In genomic region chr16:2022723-2023097, GRCh38 we compare ENCODE assay signal across 8 cellular contexts. TPM values are rescaled to one million over a fixed set of nuclear protein-coding genes. Genes with fewer than 3 reads are reported as not detected.
DNase-seq lines count a peak whose midpoint lies in the region; ATAC-seq, FAIRE-seq and TF ChIP-seq lines count a peak whose summit lies in the region.

No MANE protein-coding gene starts in this region.

- peak; percentile 68 for DNase-seq in EL
- DNase-seq in activated naive CD4-positive, alpha-beta T cell treated with anti-CD3 and anti-CD28 coated beads, Interleukin-2, amount 50 U/mL, for 72 hours (ENCODE audit: low spot score in 2 of 2), result no peak
- DNase-seq in stimulated activated naive CD8-positive, alpha-beta T cell treated with anti-CD3 and anti-CD28 coated beads, Interleukin-15, amount 100 ng/mL, for 72 hours, result no peak
- no peak for DNase-seq in LoVo (ENCODE audit: low spot score)
- DNase-seq in H54 (ENCODE audit: insufficient read length, low spot score), result no peak
- no peak for DNase-seq in foreskin melanocyte

- H3K27ac ChIP-seq in iPS-18a (ENCODE audit: low read length), result no peak overlapping the region

- TF ChIP-seq POLR2A in H54 (IDR thresholded peaks at IDR 0.05; ENCODE audit: low read depth, low read length), result no peak

- H3K9ac ChIP-seq in iPS-18a (ENCODE audit: low read length), result no peak overlapping the region

- peak; percentile 15 for ATAC-seq in HG03460 (IDR thresholded peaks at IDR 0.05; ENCODE audit: unreplicated experiment)
- peak; percentile 25 to 66 for ATAC-seq in activated naive CD4-positive, alpha-beta T cell treated with anti-CD3 and anti-CD28 coated beads, Interleukin-2, amount 50 U/mL, for 72 hours
- ATAC-seq in stimulated activated naive CD8-positive, alpha-beta T cell treated with anti-CD3 and anti-CD28 coated beads, Interleukin-15, amount 100 ng/mL, for 72 hours, result peak; percentile 53

- H3K4me1 Mint-ChIP-seq in stimulated activated naive CD8-positive, alpha-beta T cell treated with anti-CD3 and anti-CD28 coated beads, Interleukin-15, amount 100 ng/mL, for 72 hours, result peaks cover 51% of the 10 kb centered on the region

- no peak for FAIRE-seq in H54 (lab: Jason Lieb, UNC)

- no peaks in the 10 kb centered on the region for H3K9me3 Mint-ChIP-seq in activated naive CD4-positive, alpha-beta T cell treated with anti-CD3 and anti-CD28 coated beads, Interleukin-2, amount 50 U/mL, for 72 hours
- no peaks in the 10 kb centered on the region for H3K9me3 Mint-ChIP-seq in stimulated activated naive CD8-positive, alpha-beta T cell treated with anti-CD3 and anti-CD28 coated beads, Interleukin-15, amount 100 ng/mL, for 72 hours

- H3K36me3 ChIP-seq in iPS-18a (ENCODE audit: control insufficient read depth, low read depth, low read length), result no peaks in the 10 kb centered on the region

- H3K27me3 ChIP-seq in iPS-18a (ENCODE audit: control insufficient read depth, insufficient read depth, low read length), result peaks cover 69% of the 10 kb centered on the region

- H3K4me3 ChIP-seq in iPS-18a (ENCODE audit: low read length), result peak overlapping the region; percentile 61

- peaks cover 75% of the 10 kb centered on the region for H3K27me3 Mint-ChIP-seq in stimulated activated naive CD8-positive, alpha-beta T cell treated with anti-CD3 and anti-CD28 coated beads, Interleukin-15, amount 100 ng/mL, for 72 hours

- no peaks in the 10 kb centered on the region for H3K36me3 Mint-ChIP-seq in activated naive CD4-positive, alpha-beta T cell treated with anti-CD3 and anti-CD28 coated beads, Interleukin-2, amount 50 U/mL, for 72 hours

- H3K4me1 ChIP-seq in iPS-18a (ENCODE audit: control insufficient read depth, low read depth, low read length), result no peaks in the 10 kb centered on the region

- H3K27ac Mint-ChIP-seq in activated naive CD4-positive, alpha-beta T cell treated with anti-CD3 and anti-CD28 coated beads, Interleukin-2, amount 50 U/mL, for 72 hours, result peak overlapping the region in 1 of 2 donors; percentile 71
- peak overlapping the region in 1 of 2 donors; percentile 40 for H3K27ac Mint-ChIP-seq in stimulated activated naive CD8-positive, alpha-beta T cell treated with anti-CD3 and anti-CD28 coated beads, Interleukin-15, amount 100 ng/mL, for 72 hours

- no peaks in the 10 kb centered on the region for H3K9me3 ChIP-seq in iPS-18a (ENCODE audit: control insufficient read depth, low read depth, low read length)

- peak overlapping the region; percentile 80 to 89 for H3K4me3 Mint-ChIP-seq in stimulated activated naive CD8-positive, alpha-beta T cell treated with anti-CD3 and anti-CD28 coated beads, Interleukin-15, amount 100 ng/mL, for 72 hours

RNA-seq across cellular contexts. Expression of gene NPW, which starts 3.1 kb away (rescaled TPM):
- total RNA-seq in activated naive CD4-positive, alpha-beta T cell treated with anti-CD3 and anti-CD28 coated beads, Interleukin-2, amount 50 U/mL, for 72 hours, result 1 to 10 TPM in 1 of 2 donors, under 1 TPM in 1; 0.61 to 4.6 TPM

RNA-seq across cellular contexts. Expression of gene NHERF2, which starts 4.0 kb away (rescaled TPM):
- 1 to 10 TPM in 1 of 2 donors, under 1 TPM in 1; 0.82 to 3.7 TPM for total RNA-seq in activated naive CD4-positive, alpha-beta T cell treated with anti-CD3 and anti-CD28 coated beads, Interleukin-2, amount 50 U/mL, for 72 hours

RNA-seq across cellular contexts. Expression of gene ZNF598, which starts 13.1 kb away (rescaled TPM):
- 10 to 100 TPM; 72.2 to 87.9 TPM for total RNA-seq in activated naive CD4-positive, alpha-beta T cell treated with anti-CD3 and anti-CD28 coated beads, Interleukin-2, amount 50 U/mL, for 72 hours

RNA-seq across cellular contexts. Expression of gene NTHL1, which starts 24.9 kb away (rescaled TPM):
- total RNA-seq in activated naive CD4-positive, alpha-beta T cell treated with anti-CD3 and anti-CD28 coated beads, Interleukin-2, amount 50 U/mL, for 72 hours, result 10 to 100 TPM; 21.6 to 25.3 TPM

RNA-seq across cellular contexts. Expression of gene TSC2, which starts 25.1 kb away (rescaled TPM):
- 100 to 1,000 TPM in 1 of 2 donors, 10 to 100 TPM in 1; 70.5 to 121 TPM for total RNA-seq in activated naive CD4-positive, alpha-beta T cell treated with anti-CD3 and anti-CD28 coated beads, Interleukin-2, amount 50 U/mL, for 72 hours
